7 cellular contexts compared by ENCODE assay signal in genomic region chr7:135557455-135558336, GRCh38. TPM values are rescaled to one million over a fixed set of nuclear protein-coding genes. Genes with fewer than 3 reads are reported as not detected.
DNase-seq lines count a peak whose midpoint lies in the region; ATAC-seq, FAIRE-seq and TF ChIP-seq lines count a peak whose summit lies in the region.

Gene NUP205, plus strand, starts transcription at chr7:135557917. Its CDS starts 28 bp downstream, at chr7:135557945.

- H3K27ac ChIP-seq in astrocyte (ENCODE audit: low read depth, low read length) = peak within 1 kb of the TSS; percentile 98
- peak within 1 kb of the TSS; percentile 87 for H3K27ac ChIP-seq in hepatocyte

- peaks cover 14% of the 10 kb centered on the region for H3K4me1 Mint-ChIP-seq in T-helper 2 cell treated with Interferon-gamma antibody and Interleukin-4, amounts not matched to agents 5 μg/mL and 100 μg/mL, for 36 hours (ENCODE audit: low read depth)
- peaks cover 2% of the 10 kb centered on the region for H3K4me1 Mint-ChIP-seq in astrocyte (ENCODE audit: low read depth, unreplicated experiment)

- H3K79me2 ChIP-seq in astrocyte (ENCODE audit: insufficient read depth, low read length) (peaks cover 50% of the 10 kb centered on the region), hepatocyte (peaks cover 39% of the 10 kb centered on the region)

- peak within 1 kb of the TSS; percentile 96 for H3K9ac ChIP-seq in astrocyte (ENCODE audit: low read length)

- peak; percentile 66 for DNase-seq in GM18507 (ENCODE audit: extremely low spot score, insufficient read length, low read depth)
- peak; percentile 90 for DNase-seq in NCI-H1694 treated with DMSO at 0.1 percent for 48 hours (lab: John Stamatoyannopoulos, UW)
- peak; percentile 75 for DNase-seq in T-helper 2 cell treated with Interferon-gamma antibody and Interleukin-4, amounts not matched to agents 5 μg/mL and 100 μg/mL, for 36 hours (ENCODE audit: low spot score)
- peak; percentile 66 for DNase-seq in astrocyte (ENCODE audit: low read depth)
- DNase-seq in hepatocyte (ENCODE audit: low spot score) = peak; percentile 73
- peak; percentile 100 for DNase-seq in retina

- H3K9me3 ChIP-seq in astrocyte (ENCODE audit: insufficient read depth, low read depth, low read length) = no peaks in the 10 kb centered on the region
- no peaks in the 10 kb centered on the region for H3K9me3 ChIP-seq in hepatocyte (ENCODE audit: low read depth)

- H3K4me2 ChIP-seq in astrocyte (ENCODE audit: low read length) (peak within 1 kb of the TSS; percentile 90), hepatocyte (peak within 1 kb of the TSS; percentile 87)

- H3K9me2 ChIP-seq in hepatocyte (replicated peaks; ENCODE audit: insufficient read depth) = no peaks in the 10 kb centered on the region

- H3K4me3 Mint-ChIP-seq in T-helper 2 cell treated with Interferon-gamma antibody and Interleukin-4, amounts not matched to agents 5 μg/mL and 100 μg/mL, for 36 hours = no peak within 1 kb of the TSS
- peak within 1 kb of the TSS; percentile 65 for H3K4me3 Mint-ChIP-seq in astrocyte (ENCODE audit: unreplicated experiment)

- peak; percentile 93 for FAIRE-seq in GM18507 (lab: Jason Lieb, UNC)
- FAIRE-seq in astrocyte (lab: Jason Lieb, UNC) = no peak

- peak within 1 kb of the TSS; percentile 92 for H3K4me3 ChIP-seq in astrocyte (ENCODE audit: insufficient read depth, low read depth, low read length)
- H3K4me3 ChIP-seq in hepatocyte = peak within 1 kb of the TSS; percentile 63

- H3K4me1 ChIP-seq in astrocyte (ENCODE audit: insufficient read depth, low read length) (no peaks in the 10 kb centered on the region), hepatocyte (ENCODE audit: insufficient read depth) (peaks cover 5% of the 10 kb centered on the region)

- peaks cover 11% of the 10 kb centered on the region for H3K36me3 Mint-ChIP-seq in T-helper 2 cell treated with Interferon-gamma antibody and Interleukin-4, amounts not matched to agents 5 μg/mL and 100 μg/mL, for 36 hours (ENCODE audit: low read depth)
- peaks cover 1% of the 10 kb centered on the region for H3K36me3 Mint-ChIP-seq in astrocyte (ENCODE audit: low read depth, unreplicated experiment)

- H3K36me3 ChIP-seq in astrocyte (ENCODE audit: insufficient read depth, low read length) = no peaks in the 10 kb centered on the region
- H3K36me3 ChIP-seq in hepatocyte (replicated peaks; ENCODE audit: insufficient read depth, low read depth) = no peaks in the 10 kb centered on the region

- peak within 1 kb of the TSS; percentile 99 for H2AFZ ChIP-seq in astrocyte (ENCODE audit: low read depth, low read length)
- H2AFZ ChIP-seq in hepatocyte = peak within 1 kb of the TSS; percentile 72

- peaks cover 4% of the 10 kb centered on the region for H3K27me3 Mint-ChIP-seq in T-helper 2 cell treated with Interferon-gamma antibody and Interleukin-4, amounts not matched to agents 5 μg/mL and 100 μg/mL, for 36 hours (ENCODE audit: low read depth)
- no peaks in the 10 kb centered on the region for H3K27me3 Mint-ChIP-seq in astrocyte (ENCODE audit: low read depth, unreplicated experiment)

- H3K27ac Mint-ChIP-seq in T-helper 2 cell treated with Interferon-gamma antibody and Interleukin-4, amounts not matched to agents 5 μg/mL and 100 μg/mL, for 36 hours = no peak within 1 kb of the TSS
- no peak within 1 kb of the TSS for H3K27ac Mint-ChIP-seq in astrocyte (ENCODE audit: unreplicated experiment)

- 3% methylated on average over 36 of the region's 38 CpGs for WGBS in hepatocyte (ENCODE audit: low lambda C conversion rate, missing lambda C conversion rate)

- peak; percentile 61 for ATAC-seq in HG02938 (IDR thresholded peaks at IDR 0.05; ENCODE audit: unreplicated experiment)

- no peaks in the 10 kb centered on the region for H3K27me3 ChIP-seq in astrocyte (ENCODE audit: insufficient read depth, low read length)
- no peaks in the 10 kb centered on the region for H3K27me3 ChIP-seq in hepatocyte

- no peaks in the 10 kb centered on the region for H3K9me3 Mint-ChIP-seq in T-helper 2 cell treated with Interferon-gamma antibody and Interleukin-4, amounts not matched to agents 5 μg/mL and 100 μg/mL, for 36 hours
- H3K9me3 Mint-ChIP-seq in astrocyte (ENCODE audit: unreplicated experiment) = no peaks in the 10 kb centered on the region

- H4K20me1 ChIP-seq in astrocyte (ENCODE audit: insufficient read depth, low read length) (peaks cover 6% of the 10 kb centered on the region), hepatocyte (ENCODE audit: insufficient read depth, poor library complexity, severe bottlenecking) (no peaks in the 10 kb centered on the region)

- no peak for TF ChIP-seq CTCF in astrocyte (IDR thresholded peaks at IDR 0.05; ENCODE audit: insufficient read depth, low read depth, low read length)
- no peak for TF ChIP-seq CTCF in hepatocyte (IDR thresholded peaks at IDR 0.05; ENCODE audit: poor library complexity)

RNA-seq across cellular contexts. Expression of gene NUP205, which starts in this region (rescaled TPM):
- 47.1 and 50.5 TPM in 2 replicates for total RNA-seq in astrocyte
- total RNA-seq in hepatocyte = 43.4 and 44.6 TPM in 2 replicates
- 15.2 and 15.3 TPM in 2 replicates for polyA plus RNA-seq in hepatocyte

Comparison
In these comparisons a context has a peak if more than half of its experiments do, and no peak if none do; other contexts are left out.
1. Peak in every context shown above with its lines: DNase-seq, ATAC-seq, H3K4me3 ChIP-seq and H3K27ac ChIP-seq.